In genomic region chr16:73915939-73916451, GRCh38 we compare ENCODE assay signal across 1 cellular context.
TF ChIP-seq lines count a peak whose summit lies in the region.

No MANE protein-coding gene starts in this region.

TF ChIP-seq in neural cell, 6 proteins besides CTCF, POLR2A, EP300 and RAD21:
- peak; percentile 94 for TF ChIP-seq REST (IDR thresholded peaks at IDR 0.05; ENCODE audit: borderline replicate concordance)
- peak; percentile 67 for TF ChIP-seq TAF1 (IDR thresholded peaks at IDR 0.05; ENCODE audit: low read depth)
- TF ChIP-seq SMC3 (conservative IDR thresholded peaks at IDR 0.05; ENCODE audit: poor library complexity) = peak; percentile 31
- TF ChIP-seq EZH2 (IDR thresholded peaks at IDR 0.05; ENCODE audit: borderline replicate concordance, insufficient read depth, low read length, poor library complexity, severe bottlenecking) = no peak
- no peak for TF ChIP-seq MXI1 (conservative IDR thresholded peaks at IDR 0.05; ENCODE audit: poor library complexity, severe bottlenecking)
- peak; percentile 69 for TF ChIP-seq POLR2AphosphoS5 (IDR thresholded peaks at IDR 0.05)
